Comparison of ENCODE assay signal across 36 cellular contexts in the genomic region with DNA sequence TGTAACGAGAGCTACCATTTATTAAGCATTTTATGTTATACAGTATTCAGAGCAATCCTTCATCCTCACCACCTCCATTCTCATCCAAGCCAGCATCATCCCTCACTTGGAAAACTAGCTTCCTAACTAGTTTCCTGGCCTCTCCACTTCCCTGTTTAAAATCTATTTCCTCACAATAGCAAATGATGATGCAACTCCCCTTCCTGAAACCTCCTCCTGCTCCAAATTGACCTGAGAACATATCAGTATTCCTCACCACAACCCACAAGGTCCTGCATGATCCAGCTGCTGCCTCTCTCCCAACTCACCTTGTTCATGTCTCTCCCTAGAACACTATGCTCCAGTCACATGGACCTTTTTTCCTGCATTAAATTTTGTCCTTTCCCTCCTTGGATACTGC. TPM values are rescaled to one million over a fixed set of nuclear protein-coding genes. Genes with fewer than 3 reads are reported as not detected.
"Had no signal": no experiment of that assay in that cellular context is flagged by ENCODE, and none has a peak within 500 bp of the region (broad histone marks: within the 10 kb centered on the region; RNA-seq: fewer than 3 reads in every experiment).

No MANE protein-coding gene starts in this region.

- H3K27me3 ChIP-seq: pancreas, thyroid gland, vagina had no signal

- FAIRE-seq: colon, keratinocyte, pancreas had no signal

- H3K27ac ChIP-seq: dorsolateral prefrontal cortex, esophagus muscularis mucosa, foreskin keratinocyte, heart right ventricle, neutrophil, pancreas, stomach, thyroid gland, vagina had no signal

- H3K4me2 ChIP-seq: smooth muscle cell had no signal

- H3K36me3 ChIP-seq: esophagus muscularis mucosa, heart right ventricle, neutrophil, pancreas, stomach, thyroid gland, vagina had no signal

- H3K4me1 ChIP-seq: esophagus muscularis mucosa, foreskin keratinocyte, pancreas, stomach, thyroid gland, vagina had no signal

- DNase-seq: dorsolateral prefrontal cortex; effector CD4-positive, alpha-beta T cell; foreskin keratinocyte; glutamatergic neuron; heart right ventricle; mucosa of descending colon; naive B cell; pancreas; stimulated activated CD4-positive, alpha-beta T cell treated with anti-CD3 and anti-CD28 coated beads, Interleukin-12 subunit alpha, Interleukin-12 subunit beta, amount 100 ng/mL, for 4 hours; stimulated activated CD4-positive, alpha-beta T cell treated with anti-CD3 and anti-CD28 coated beads, Interleukin-1b, Interleukin-23, amount 100 ng/mL, for 48 hours; stimulated activated CD4-positive, alpha-beta T cell treated with anti-CD3 and anti-CD28 coated beads, Interleukin-4, amount 100 ng/mL, for 24 hours; stimulated activated naive CD4-positive, alpha-beta T cell treated with Interleukin-2 at 50 U/mL for 16 hours; stomach; thyroid gland; trophoblast cell had no signal

- H3K9me3 ChIP-seq: esophagus muscularis mucosa, heart right ventricle, mucosa of descending colon, neutrophil, pancreas, stomach, thyroid gland, vagina had no signal

- ATAC-seq: foreskin keratinocyte; heart right ventricle; natural killer cell treated with Interleukin-12 subunit alpha and Interleukin-12 subunit beta and Interleukin-15 and Interleukin-18, amount 100 ng/mL, for 72 hours; pancreas; sciatic nerve; stimulated activated effector memory CD8-positive, alpha-beta T cell treated with anti-CD3 and anti-CD28 coated beads, Interleukin-12 subunit alpha, Interleukin-12 subunit beta, amount 100 ng/mL, for 72 hours had no signal

- H3K4me3 ChIP-seq: dorsolateral prefrontal cortex, esophagus muscularis mucosa, heart right ventricle, lung, mucosa of descending colon, pancreas, smooth muscle cell, stomach, thyroid gland, vagina had no signal

RNA-seq across cellular contexts. Expression of a gene that starts 4.3 kb away (rescaled TPM):
- total RNA-seq: dorsolateral prefrontal cortex; epithelial cell of proximal tubule; esophagus muscularis mucosa; fibroblast of lung; foreskin keratinocyte; liver; lung; mesothelial cell of epicardium; mucosa of descending colon; natural killer cell treated with Interleukin-12 subunit alpha and Interleukin-12 subunit beta and Interleukin-15 and Interleukin-18, amount 100 ng/mL, for 72 hours; neural crest cell; pancreas; posterior vena cava; pulmonary artery endothelial cell; smooth muscle cell; stomach; temporal lobe; thyroid gland; ureter; vagina had no signal
- polyA plus RNA-seq: fibroblast of lung, foreskin keratinocyte, keratinocyte, liver, lung, pancreas, smooth muscle cell, stomach had no signal

RNA-seq across cellular contexts. Expression of a gene that starts 48.1 kb away (rescaled TPM):
- total RNA-seq: dorsolateral prefrontal cortex; epithelial cell of proximal tubule; esophagus muscularis mucosa; fibroblast of lung; foreskin keratinocyte; heart right ventricle; liver; lung; mesothelial cell of epicardium; mucosa of descending colon; natural killer cell treated with Interleukin-12 subunit alpha and Interleukin-12 subunit beta and Interleukin-15 and Interleukin-18, amount 100 ng/mL, for 72 hours; neural crest cell; omental fat pad; pancreas; posterior vena cava; pulmonary artery endothelial cell; sciatic nerve; smooth muscle cell; stomach; subcutaneous adipose tissue; temporal lobe; thyroid gland; ureter; vagina had no signal
- polyA plus RNA-seq: fibroblast of lung, foreskin keratinocyte, heart right ventricle, keratinocyte, liver, lung, pancreas, smooth muscle cell, stomach had no signal
